ENCODE assay signal across 8 cellular contexts in the genomic region with DNA sequence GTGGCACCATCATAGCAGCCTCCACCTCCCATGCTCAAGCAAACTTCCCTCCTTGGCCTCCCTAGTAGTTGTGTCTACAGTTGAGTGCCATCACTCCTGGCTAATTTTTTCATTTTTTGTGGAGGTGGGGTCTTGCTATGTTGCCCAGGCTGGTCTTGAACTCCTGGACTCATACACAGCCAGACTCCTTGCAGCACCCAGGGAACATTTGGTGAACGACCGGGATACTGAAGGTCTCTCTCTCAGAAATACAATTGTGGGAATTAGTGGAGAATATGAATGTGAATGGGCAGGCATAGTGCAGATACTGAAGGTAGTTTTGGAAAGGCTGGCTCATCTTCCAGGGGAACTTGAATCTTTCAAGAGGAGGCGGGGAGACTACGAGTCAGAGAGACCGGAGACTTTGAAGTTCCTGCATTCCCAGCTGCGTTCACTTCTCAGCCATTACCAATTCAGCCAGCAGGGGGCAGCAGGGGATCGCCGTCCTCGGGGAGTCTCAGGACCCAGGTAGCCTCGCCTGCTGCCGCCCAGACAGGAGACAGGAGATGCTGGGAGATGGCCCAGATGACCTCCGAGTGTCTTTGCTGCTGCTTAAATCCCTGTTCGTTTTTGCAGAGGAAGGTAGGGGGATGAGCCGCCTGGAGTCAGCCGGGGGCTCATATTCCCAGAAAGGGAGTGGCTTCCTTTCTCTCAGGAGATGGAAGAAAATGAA.
A peak's percentile ranks its signal among the peaks of the same experiment; 100 is the strongest.
DNase-seq lines count a peak whose midpoint lies in the region; ATAC-seq and TF ChIP-seq lines count a peak whose summit lies in the region.

No MANE protein-coding gene starts in this region.

- no peaks in the 10 kb centered on the region for H3K9me3 Mint-ChIP-seq in T-helper 2 cell treated with Interferon-gamma antibody and Interleukin-4, amounts not matched to agents 5 μg/mL and 100 μg/mL, for 36 hours
- no peaks in the 10 kb centered on the region for H3K9me3 Mint-ChIP-seq in endothelial cell (ENCODE audit: unreplicated experiment)
- H3K9me3 Mint-ChIP-seq in mesothelial cell of epicardium = no peaks in the 10 kb centered on the region

- DNase-seq in SKM-1 treated with dmso at 0.1 percent for 144 hours (lab: John Stamatoyannopoulos, UW; ENCODE audit: unreplicated experiment) = peak; percentile 30
- DNase-seq in SKM-1 (lab: John Stamatoyannopoulos, UW; ENCODE audit: unreplicated experiment) = no peak
- DNase-seq in Kasumi-1 (lab: John Stamatoyannopoulos, UW) = peak; percentile 27 to 38
- peak; percentile 33 for DNase-seq in T-helper 2 cell treated with Interferon-gamma antibody and Interleukin-4, amounts not matched to agents 5 μg/mL and 100 μg/mL, for 36 hours (ENCODE audit: low spot score)
- DNase-seq in endothelial cell (ENCODE audit: low spot score) = peak; percentile 78
- peak; percentile 40 to 73 for DNase-seq in mesothelial cell of epicardium (ENCODE audit: low spot score in 2 of 2, unreplicated experiment in 2 of 2)
- DNase-seq in transverse colon = peak; percentile 63

- H3K4me1 ChIP-seq in transverse colon = no peaks in the 10 kb centered on the region

- WGBS in transverse colon (ENCODE audit: low coverage in 1 of 2), 2 donors = 11 to 15% methylated on average over 11 to 15 of the region's 15 CpGs

- intact Hi-C loops in transverse colon (cut with DNase I; ENCODE audit: low total_unique reads) = no loop called here

- no peak for TF ChIP-seq EP300 in transverse colon (IDR thresholded peaks at IDR 0.05; ENCODE audit: low read depth)

- H3K27me3 Mint-ChIP-seq in T-helper 2 cell treated with Interferon-gamma antibody and Interleukin-4, amounts not matched to agents 5 μg/mL and 100 μg/mL, for 36 hours (ENCODE audit: low read depth) = peaks cover 7% of the 10 kb centered on the region
- H3K27me3 Mint-ChIP-seq in endothelial cell (ENCODE audit: unreplicated experiment) (peaks cover 3% of the 10 kb centered on the region), mesothelial cell of epicardium (ENCODE audit: low read depth) (peaks cover 14% of the 10 kb centered on the region)

- H3K4me1 Mint-ChIP-seq in T-helper 2 cell treated with Interferon-gamma antibody and Interleukin-4, amounts not matched to agents 5 μg/mL and 100 μg/mL, for 36 hours (ENCODE audit: low read depth) = peaks cover 3% of the 10 kb centered on the region
- H3K4me1 Mint-ChIP-seq in endothelial cell (ENCODE audit: unreplicated experiment) (no peaks in the 10 kb centered on the region), mesothelial cell of epicardium (no peaks in the 10 kb centered on the region)

- no peak for ATAC-seq in GM18511 (IDR thresholded peaks at IDR 0.05; ENCODE audit: unreplicated experiment)

- in situ Hi-C loops in transverse colon (cut with MboI; ENCODE audit: low pct_ligation_motif_present in 1 of 4, low pct_unique_long_range_greater_than_20kb in 1 of 4, low sequenced_read_pairs in 3 of 4) = loop anchor here in 2 of 4 donors (10.0 to 25.0 kb wide), 2 partner anchors 1002 to 1025 kb away; a partner anchor contains a TSS

- H3K27ac ChIP-seq in transverse colon = no peak overlapping the region

- no peak overlapping the region for H3K4me3 ChIP-seq in transverse colon

- H3K27me3 ChIP-seq in transverse colon = peaks cover 4% of the 10 kb centered on the region

- no peak for TF ChIP-seq POLR2A in transverse colon (IDR thresholded peaks at IDR 0.05)

- H3K27ac Mint-ChIP-seq in T-helper 2 cell treated with Interferon-gamma antibody and Interleukin-4, amounts not matched to agents 5 μg/mL and 100 μg/mL, for 36 hours = no peak overlapping the region
- H3K27ac Mint-ChIP-seq in endothelial cell (ENCODE audit: unreplicated experiment) (no peak overlapping the region), mesothelial cell of epicardium (no peak overlapping the region)

- H3K36me3 Mint-ChIP-seq in T-helper 2 cell treated with Interferon-gamma antibody and Interleukin-4, amounts not matched to agents 5 μg/mL and 100 μg/mL, for 36 hours (ENCODE audit: low read depth) = no peaks in the 10 kb centered on the region
- no peaks in the 10 kb centered on the region for H3K36me3 Mint-ChIP-seq in endothelial cell (ENCODE audit: low read depth, unreplicated experiment)
- H3K36me3 Mint-ChIP-seq in mesothelial cell of epicardium = no peaks in the 10 kb centered on the region

- H3K36me3 ChIP-seq in transverse colon = no peaks in the 10 kb centered on the region

- TF ChIP-seq CTCF in endothelial cell (IDR thresholded peaks at IDR 0.05; ENCODE audit: unreplicated experiment) (peak; percentile 61), mesothelial cell of epicardium (IDR thresholded peaks at IDR 0.05; ENCODE audit: unreplicated experiment) (peak; percentile 26), transverse colon (IDR thresholded peaks at IDR 0.05) (peak; percentile 44 to 81 (median 78))

- no peak overlapping the region for H3K4me3 Mint-ChIP-seq in T-helper 2 cell treated with Interferon-gamma antibody and Interleukin-4, amounts not matched to agents 5 μg/mL and 100 μg/mL, for 36 hours
- no peak overlapping the region for H3K4me3 Mint-ChIP-seq in endothelial cell (ENCODE audit: unreplicated experiment)
- H3K4me3 Mint-ChIP-seq in mesothelial cell of epicardium = no peak overlapping the region

- no peaks in the 10 kb centered on the region for H3K9me3 ChIP-seq in transverse colon

Comparison
In these comparisons a context has a peak if more than half of its experiments do, and no peak if none do; other contexts are left out.
1. CTCF ChIP-seq: peak in every context shown above with its lines; median percentile 78 in transverse colon; 61 in endothelial cell; 26 in mesothelial cell of epicardium.